Comparison of ENCODE assay signal across 1 cellular context in genomic region chr17:77164483-77165030, GRCh38.
A peak's percentile ranks its signal among the peaks of the same experiment; 100 is the strongest.
TF ChIP-seq lines count a peak whose summit lies in the region.

No MANE protein-coding gene starts in this region.

TF ChIP-seq in K562, 482 proteins besides CTCF, POLR2A, EP300 and RAD21 (continued from another document and continues in another):
- TF ChIP-seq NR0B1 (IDR thresholded peaks at IDR 0.05; ENCODE audit: partially characterized antibody): no peak
- TF ChIP-seq SMARCA4 (IDR thresholded peaks at IDR 0.05): no peak
- peak; percentile 73; the same call in 1 of the 2 replicates for TF ChIP-seq MEF2A (IDR thresholded peaks at IDR 0.05; ENCODE audit: control insufficient read depth, low read depth, low read length)
- TF ChIP-seq ZNF778 (CRISPR knock-in tag; IDR thresholded peaks at IDR 0.05): no peak
- no peak for TF ChIP-seq MCM3 (IDR thresholded peaks at IDR 0.05)
- peak in 1 of 2 experiments; percentile 47; a peak in 2 of 4 replicates for TF ChIP-seq FOXK2 (conservative IDR thresholded peaks at IDR 0.05 in 1 of 2, IDR thresholded peaks at IDR 0.05 in 1 of 2; ENCODE audit: low read depth in 2 of 2)
- no peak for TF ChIP-seq ZNF232 (CRISPR knock-in tag; IDR thresholded peaks at IDR 0.05)
- TF ChIP-seq NCOA4 (IDR thresholded peaks at IDR 0.05; ENCODE audit: partially characterized antibody): no peak
- TF ChIP-seq SMARCE1 (IDR thresholded peaks at IDR 0.05): no peak
- TF ChIP-seq CBX3 (IDR thresholded peaks at IDR 0.05; ENCODE audit: borderline replicate concordance in 1 of 2, low read length in 2 of 2): no peak
- no peak for TF ChIP-seq KLF1 (tag; IDR thresholded peaks at IDR 0.05)
- no peak for TF ChIP-seq HLTF (IDR thresholded peaks at IDR 0.05)
- TF ChIP-seq NCOR1 (IDR thresholded peaks at IDR 0.05): 0 out of 2 replicates have a peak, but pooled peaks have one; percentile 46
- TF ChIP-seq GTF2E2 (tag; IDR thresholded peaks at IDR 0.05): no peak
- no peak for TF ChIP-seq STAG1 (CRISPR knock-in tag; IDR thresholded peaks at IDR 0.05; ENCODE audit: borderline replicate concordance)
- TF ChIP-seq ZSCAN29 (IDR thresholded peaks at IDR 0.05): no peak
- TF ChIP-seq HMG20B (CRISPR knock-in tag; IDR thresholded peaks at IDR 0.05): no peak
- no peak for TF ChIP-seq RBFOX2 (IDR thresholded peaks at IDR 0.05; ENCODE audit: low read depth, low read length)
- no peak for TF ChIP-seq POLR2AphosphoS5 (IDR thresholded peaks at IDR 0.05; ENCODE audit: control insufficient read depth, insufficient read depth, low read depth, low read length)
- no peak for TF ChIP-seq SIRT6 (IDR thresholded peaks at IDR 0.05; ENCODE audit: low read depth, low read length)
- TF ChIP-seq NR1H2 (CRISPR knock-in tag; IDR thresholded peaks at IDR 0.05): no peak
- no peak for TF ChIP-seq SRSF7 (optimal IDR thresholded peaks at IDR 0.05; ENCODE audit: low read depth, low read length)
- no peak for TF ChIP-seq ZNF639 (CRISPR knock-in tag; conservative IDR thresholded peaks at IDR 0.05 in 1 of 2, IDR thresholded peaks at IDR 0.05 in 1 of 2)
- no peak for TF ChIP-seq ZNF583 (CRISPR knock-in tag; IDR thresholded peaks at IDR 0.05)
- no peak for TF ChIP-seq DLX4 (CRISPR knock-in tag; IDR thresholded peaks at IDR 0.05)
- no peak; a peak in 1 of 4 replicates for TF ChIP-seq FOXA3 (CRISPR knock-in tag; conservative IDR thresholded peaks at IDR 0.05 in 1 of 2, IDR thresholded peaks at IDR 0.05 in 1 of 2)
- peak; percentile 30; the same call in 1 of the 2 replicates for TF ChIP-seq SMAD4 (CRISPR knock-in tag; conservative IDR thresholded peaks at IDR 0.05)
- 0 out of 2 replicates have a peak, but pooled peaks have one; percentile 7 for TF ChIP-seq CREM (IDR thresholded peaks at IDR 0.05; ENCODE audit: low read depth)
- TF ChIP-seq ID3 (CRISPR knock-in tag; IDR thresholded peaks at IDR 0.05): no peak
- no peak for TF ChIP-seq ID3 (tag; IDR thresholded peaks at IDR 0.05)
- TF ChIP-seq MECOM (CRISPR knock-in tag; IDR thresholded peaks at IDR 0.05): no peak
- 0 out of 2 replicates have a peak, but pooled peaks have one; percentile 15 for TF ChIP-seq CBFA2T2 (conservative IDR thresholded peaks at IDR 0.05)
- no peak for TF ChIP-seq HIVEP1 (CRISPR knock-in tag; IDR thresholded peaks at IDR 0.05)
- no peak for TF ChIP-seq ZNF584 (CRISPR knock-in tag; IDR thresholded peaks at IDR 0.05; ENCODE audit: low read depth)
- no peak for TF ChIP-seq ZNF507 (tag; conservative IDR thresholded peaks at IDR 0.05)
- no peak for TF ChIP-seq EP400 (IDR thresholded peaks at IDR 0.05)
- no peak for TF ChIP-seq MLX (CRISPR knock-in tag; conservative IDR thresholded peaks at IDR 0.05)
- TF ChIP-seq NR3C1 (CRISPR knock-in tag; IDR thresholded peaks at IDR 0.05): no peak
- peak; percentile 55; the same call in 1 of the 2 replicates for TF ChIP-seq TCF3 (CRISPR knock-in tag; IDR thresholded peaks at IDR 0.05)
- no peak for TF ChIP-seq THRAP3 (IDR thresholded peaks at IDR 0.05; ENCODE audit: borderline replicate concordance)
- TF ChIP-seq CBFA2T3 (IDR thresholded peaks at IDR 0.05): peak; percentile 67
- no peak for TF ChIP-seq ZFP30 (CRISPR knock-in tag; IDR thresholded peaks at IDR 0.05; ENCODE audit: borderline replicate concordance)
- no peak for TF ChIP-seq CGGBP1 (CRISPR knock-in tag; IDR thresholded peaks at IDR 0.05)
- TF ChIP-seq TFAP4 (CRISPR knock-in tag; IDR thresholded peaks at IDR 0.05; ENCODE audit: borderline replicate concordance): no peak
- no peak for TF ChIP-seq PHF21A (IDR thresholded peaks at IDR 0.05; ENCODE audit: borderline replicate concordance, low read depth)
- TF ChIP-seq SLC30A9 (CRISPR knock-in tag; IDR thresholded peaks at IDR 0.05): no peak
- TF ChIP-seq NFXL1 (CRISPR knock-in tag; IDR thresholded peaks at IDR 0.05): no peak
- no peak for TF ChIP-seq ZNF217 (CRISPR knock-in tag; IDR thresholded peaks at IDR 0.05)
- no peak for TF ChIP-seq XRCC3 (IDR thresholded peaks at IDR 0.05)
- no peak for TF ChIP-seq CXXC5 (CRISPR knock-in tag; IDR thresholded peaks at IDR 0.05)
- TF ChIP-seq CC2D1A (IDR thresholded peaks at IDR 0.05): no peak
- TF ChIP-seq FOXP4 (CRISPR knock-in tag; IDR thresholded peaks at IDR 0.05; ENCODE audit: borderline replicate concordance): no peak
- TF ChIP-seq FOXP1 (CRISPR knock-in tag; IDR thresholded peaks at IDR 0.05): no peak
- no peak for TF ChIP-seq ZNF79 (CRISPR knock-in tag; IDR thresholded peaks at IDR 0.05; ENCODE audit: low read depth)
- no peak for TF ChIP-seq MTF1 (CRISPR knock-in tag; IDR thresholded peaks at IDR 0.05; ENCODE audit: borderline replicate concordance)
- TF ChIP-seq TAF9B (IDR thresholded peaks at IDR 0.05; ENCODE audit: partially characterized antibody): no peak
- no peak for TF ChIP-seq ZNF449 (CRISPR knock-in tag; IDR thresholded peaks at IDR 0.05)
- TF ChIP-seq CREB1 (IDR thresholded peaks at IDR 0.05): no peak
- no peak for TF ChIP-seq CREB1 (CRISPR knock-in tag; IDR thresholded peaks at IDR 0.05)
- no peak for TF ChIP-seq RUNX1 (IDR thresholded peaks at IDR 0.05; ENCODE audit: low read depth)
- no peak for TF ChIP-seq ZNF707 (CRISPR knock-in tag; conservative IDR thresholded peaks at IDR 0.05)
- peak; percentile 42; the same call in 1 of the 2 replicates for TF ChIP-seq HDGF (IDR thresholded peaks at IDR 0.05)
- no peak for TF ChIP-seq ZC3H11A (IDR thresholded peaks at IDR 0.05; ENCODE audit: low read depth, low read length)
- no peak for TF ChIP-seq SAP30 (IDR thresholded peaks at IDR 0.05; ENCODE audit: borderline replicate concordance, insufficient read depth, low read depth, low read length, poor library complexity, severe bottlenecking)
- no peak for TF ChIP-seq E4F1 (CRISPR knock-in tag; IDR thresholded peaks at IDR 0.05; ENCODE audit: borderline replicate concordance)
- TF ChIP-seq MAFG (tag; conservative IDR thresholded peaks at IDR 0.05): no peak
- no peak for TF ChIP-seq ZBED1 (IDR thresholded peaks at IDR 0.05)
- no peak for TF ChIP-seq PRPF4 (IDR thresholded peaks at IDR 0.05; ENCODE audit: insufficient read depth, low read depth, low read length, poor library complexity, severe bottlenecking)
- no peak for TF ChIP-seq U2AF2 (optimal IDR thresholded peaks at IDR 0.05; ENCODE audit: low read depth, low read length)
- no peak for TF ChIP-seq ELK1 (CRISPR knock-in tag; IDR thresholded peaks at IDR 0.05)
